ENCODE assay signal across 28 cellular contexts in the genomic region with DNA sequence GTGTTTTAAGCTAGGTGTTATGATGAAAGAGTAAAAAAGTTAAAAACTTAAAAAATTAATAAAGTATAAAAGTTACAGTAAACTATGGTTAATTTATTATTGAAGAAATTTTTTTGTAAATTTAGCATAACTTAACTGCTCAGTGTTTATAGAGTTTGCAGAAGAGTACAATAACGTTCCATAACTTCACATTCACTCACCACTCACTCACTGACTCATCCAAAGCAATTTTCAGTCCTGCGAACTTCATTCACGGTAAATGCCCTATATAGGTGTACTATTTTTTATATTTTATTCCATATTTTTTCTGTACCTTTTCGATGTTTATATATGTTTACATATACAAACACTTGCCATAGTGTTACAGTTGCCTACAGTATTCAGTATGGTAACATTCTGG.
"Had no signal": no experiment of that assay in that cellular context is flagged by ENCODE, and none has a peak within 500 bp of the region (broad histone marks: within the 10 kb centered on the region; RNA-seq: fewer than 3 reads in every experiment).

No MANE protein-coding gene starts in this region.

- H3K4me3 ChIP-seq: ascending aorta, breast epithelium, cardiac muscle cell, coronary artery, dorsolateral prefrontal cortex, esophagus squamous epithelium had no signal

- H3K4me1 ChIP-seq: ascending aorta, breast epithelium, esophagus squamous epithelium had no signal

- DNase-seq: activated CD4-positive, alpha-beta memory T cell treated with anti-CD3 and anti-CD28 coated beads for 36 hours; activated CD4-positive, alpha-beta T cell treated with anti-CD3 and anti-CD28 coated beads for 36 hours; activated CD4-positive, alpha-beta T cell treated with anti-CD3 and anti-CD28 coated beads, Interleukin-2, amount 10 ng/mL, durations not matched to agents 24 days and 14 days; activated CD4-positive, CD25-positive, alpha-beta regulatory T cell; activated CD4-positive, CD25-positive, alpha-beta regulatory T cell treated with anti-CD3 and anti-CD28 coated beads, Interleukin-2, amount 50 U/mL, for 72 hours; activated CD8-positive, alpha-beta memory T cell treated with anti-CD3 and anti-CD28 coated beads, Interleukin-2, amount 10 ng/mL, durations not matched to agents 7 days and 5 days; activated CD8-positive, alpha-beta memory T cell treated with anti-CD3 and anti-CD28 coated beads, Interleukin-2, amount 50 U/mL, for 4 hours; activated CD8-positive, alpha-beta T cell treated with anti-CD3 and anti-CD28 coated beads, Interleukin-2, amount 10 ng/mL, durations not matched to agents 7 days and 5 days; activated gamma-delta T cell; activated naive CD4-positive, alpha-beta T cell; activated naive CD4-positive, alpha-beta T cell treated with anti-CD3 and anti-CD28 coated beads, Interleukin-2, amount 10 ng/mL, durations not matched to agents 7 days and 5 days; activated naive CD8-positive, alpha-beta T cell treated with anti-CD3 and anti-CD28 coated beads, Interleukin-2, amount 10 ng/mL, durations not matched to agents 7 days and 5 days; activated T-cell treated with anti-CD3 and anti-CD28 coated beads for 4 hours; activated T-cell treated with anti-CD3 and anti-CD28 coated beads, Interleukin-2, amount 50 U/mL, for 24 hours; activated T-cell treated with anti-CD3 and anti-CD28 coated beads, Interleukin-2, amount 50 U/mL, for 72 hours; central memory CD4-positive, alpha-beta T cell; cerebellar nuclear complex; dorsolateral prefrontal cortex; effector memory CD4-positive, alpha-beta T cell; endodermal cell; esophagus squamous epithelium; foreskin melanocyte; head of caudate nucleus; T-helper 2 cell had no signal

- H3K27me3 ChIP-seq: ascending aorta, breast epithelium, cardiac muscle cell, dorsolateral prefrontal cortex, esophagus squamous epithelium had no signal

- H3K27ac ChIP-seq: ascending aorta, breast epithelium, cardiac muscle cell, coronary artery, dorsolateral prefrontal cortex, esophagus squamous epithelium had no signal

- H3K36me3 ChIP-seq: ascending aorta, breast epithelium, cardiac muscle cell, esophagus squamous epithelium had no signal

- H3K9me3 ChIP-seq: ascending aorta had no signal
